8 cellular contexts compared by ENCODE assay signal in the genomic region with DNA sequence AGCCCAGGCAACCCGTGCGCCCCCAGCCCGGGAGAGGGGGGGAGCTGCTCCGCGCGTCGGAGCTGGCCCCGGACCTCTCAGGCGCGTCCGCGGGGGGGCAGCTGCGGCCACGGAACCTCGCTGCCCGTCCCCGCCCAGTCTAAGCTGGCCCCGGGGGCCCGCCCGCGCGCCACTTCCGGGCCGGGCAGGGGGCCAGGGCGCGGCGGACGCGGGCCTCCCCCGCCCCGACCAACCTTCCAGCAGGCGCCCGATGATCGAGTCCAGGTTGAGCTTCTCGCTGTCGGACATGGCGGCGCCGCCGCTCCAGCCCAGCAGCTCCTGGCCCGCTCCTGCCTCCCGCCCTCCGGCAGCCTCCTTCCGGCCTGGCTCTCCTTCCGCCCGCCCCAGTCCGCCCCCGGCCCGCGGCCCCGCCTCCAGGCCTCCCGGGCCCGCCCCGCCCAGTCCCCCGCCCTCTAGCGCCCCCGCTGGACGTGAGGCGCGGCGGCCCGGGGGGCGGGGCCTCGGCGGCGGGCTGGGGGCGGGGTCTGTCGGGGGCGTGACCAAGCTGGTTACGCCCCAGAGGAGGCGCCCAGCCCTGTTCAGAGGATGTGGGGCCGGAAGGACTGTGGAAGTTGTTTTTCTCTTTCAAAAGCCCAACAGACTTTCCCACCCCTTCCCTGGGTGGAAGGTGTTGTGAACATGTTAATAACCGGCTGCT. TPM values are rescaled to one million over a fixed set of nuclear protein-coding genes. Genes with fewer than 3 reads are reported as not detected.
DNase-seq lines count a peak whose midpoint lies in the region; ATAC-seq and TF ChIP-seq lines count a peak whose summit lies in the region.

A gene (minus strand): TSS at position 364 of the 697 bp plus-strand sequence. CDS start 76 bp downstream, at position 288.

- ATAC-seq in SK-N-SH treated with all-trans-retinoic acid at 6 μM for 48 hours, result peak; percentile 81
- ATAC-seq in omental fat pad (ENCODE audit: low FRiP score), result peak; percentile 94

- CTCF ChIA-PET in HEK293T (lab: Yijun Ruan, JAX), result interaction anchor here (0.6 to 2.0 kb wide), 12 partner anchors 10 to 529 kb away, joined by 3 to 6 read pairs (median 4); a partner anchor contains a TSS

- H3K4me1 ChIP-seq in suprapubic skin, result peaks cover 41% of the 10 kb centered on the region

- POLR2A ChIA-PET in HEK293T (lab: Yijun Ruan, JAX), result interaction anchor here (0.6 to 4.2 kb wide), 29 partner anchors 10 to 181 kb away, joined by 3 to 50 read pairs (median 3); a partner anchor contains a TSS

- WGBS in suprapubic skin, result no CpG with 5 or more reads among the region's 73 CpGs

- no peaks in the 10 kb centered on the region for H3K9me3 ChIP-seq in suprapubic skin

- peak within 1 kb of the TSS; percentile 96 for H3K27ac ChIP-seq in suprapubic skin

- TF ChIP-seq POLR2A in NB4 (IDR thresholded peaks at IDR 0.05; ENCODE audit: extremely low read depth, insufficient read length) (peak; percentile 80), suprapubic skin (IDR thresholded peaks at IDR 0.05) (peak in 1 of 2 donors; percentile 30)

- peaks cover 32% of the 10 kb centered on the region for H3K36me3 ChIP-seq in suprapubic skin

- no peaks in the 10 kb centered on the region for H3K27me3 ChIP-seq in suprapubic skin

- TF ChIP-seq CTCF in NB4 (IDR thresholded peaks at IDR 0.05; ENCODE audit: low read depth, low read length) (no peak), omental fat pad (IDR thresholded peaks at IDR 0.05) (no peak), suprapubic skin (IDR thresholded peaks at IDR 0.05) (peak in 1 of 2 donors; percentile 73)

- DNase-seq in GM04504 (ENCODE audit: low read depth) (peak; percentile 72), HEK293T (ENCODE audit: extremely low spot score) (peak; percentile 99), NB4 (ENCODE audit: low read depth) (peak; percentile 93), globus pallidus (ENCODE audit: low spot score) (peak; percentile 92), omental fat pad (ENCODE audit: low spot score) (peak; percentile 73), suprapubic skin (ENCODE audit: low spot score in 2 of 2) (peak; percentile 92 to 93)
- DNase-seq in activated naive CD4-positive, alpha-beta T cell treated with anti-CD3 and anti-CD28 coated beads, Interleukin-2, amount 50 U/mL, for 16 hours, result peak; percentile 89

- H3K4me3 ChIP-seq in NB4 (ENCODE audit: low read depth, low read length) (peak within 1 kb of the TSS; percentile 90), suprapubic skin (peak within 1 kb of the TSS; percentile 90)

- TF ChIP-seq EP300 in suprapubic skin (IDR thresholded peaks at IDR 0.05), result no peak

TF ChIP-seq in HEK293T, 16 proteins besides CTCF, POLR2A, EP300 and RAD21:
- peak; percentile 18; the same call in 1 of the 2 replicates for TF ChIP-seq FOXM1 (IDR thresholded peaks at IDR 0.05; ENCODE audit: borderline replicate concordance)
- TF ChIP-seq, protein P1, sequence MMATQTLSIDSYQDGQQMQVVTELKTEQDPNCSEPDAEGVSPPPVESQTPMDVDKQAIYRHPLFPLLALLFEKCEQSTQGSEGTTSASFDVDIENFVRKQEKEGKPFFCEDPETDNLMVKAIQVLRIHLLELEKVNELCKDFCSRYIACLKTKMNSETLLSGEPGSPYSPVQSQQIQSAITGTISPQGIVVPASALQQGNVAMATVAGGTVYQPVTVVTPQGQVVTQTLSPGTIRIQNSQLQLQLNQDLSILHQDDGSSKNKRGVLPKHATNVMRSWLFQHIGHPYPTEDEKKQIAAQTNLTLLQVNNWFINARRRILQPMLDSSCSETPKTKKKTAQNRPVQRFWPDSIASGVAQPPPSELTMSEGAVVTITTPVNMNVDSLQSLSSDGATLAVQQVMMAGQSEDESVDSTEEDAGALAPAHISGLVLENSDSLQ (IDR thresholded peaks at IDR 0.05), result no peak
TF ChIP-seq in HEK293T: peak in this region for 1.

TF ChIP-seq in SK-N-SH treated with all-trans-retinoic acid at 6 μM for 48 hours, 23 proteins besides CTCF, POLR2A, EP300 and RAD21:
- no peak for TF ChIP-seq ZNF70 (CRISPR knock-in tag; IDR thresholded peaks at IDR 0.05)
- TF ChIP-seq, protein P2, sequence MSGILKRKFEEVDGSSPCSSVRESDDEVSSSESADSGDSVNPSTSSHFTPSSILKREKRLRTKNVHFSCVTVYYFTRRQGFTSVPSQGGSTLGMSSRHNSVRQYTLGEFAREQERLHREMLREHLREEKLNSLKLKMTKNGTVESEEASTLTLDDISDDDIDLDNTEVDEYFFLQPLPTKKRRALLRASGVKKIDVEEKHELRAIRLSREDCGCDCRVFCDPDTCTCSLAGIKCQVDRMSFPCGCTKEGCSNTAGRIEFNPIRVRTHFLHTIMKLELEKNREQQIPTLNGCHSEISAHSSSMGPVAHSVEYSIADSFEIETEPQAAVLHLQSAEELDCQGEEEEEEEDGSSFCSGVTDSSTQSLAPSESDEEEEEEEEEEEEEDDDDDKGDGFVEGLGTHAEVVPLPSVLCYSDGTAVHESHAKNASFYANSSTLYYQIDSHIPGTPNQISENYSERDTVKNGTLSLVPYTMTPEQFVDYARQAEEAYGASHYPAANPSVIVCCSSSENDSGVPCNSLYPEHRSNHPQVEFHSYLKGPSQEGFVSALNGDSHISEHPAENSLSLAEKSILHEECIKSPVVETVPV (CRISPR knock-in tag; IDR thresholded peaks at IDR 0.05), result no peak
- TF ChIP-seq, protein P3, sequence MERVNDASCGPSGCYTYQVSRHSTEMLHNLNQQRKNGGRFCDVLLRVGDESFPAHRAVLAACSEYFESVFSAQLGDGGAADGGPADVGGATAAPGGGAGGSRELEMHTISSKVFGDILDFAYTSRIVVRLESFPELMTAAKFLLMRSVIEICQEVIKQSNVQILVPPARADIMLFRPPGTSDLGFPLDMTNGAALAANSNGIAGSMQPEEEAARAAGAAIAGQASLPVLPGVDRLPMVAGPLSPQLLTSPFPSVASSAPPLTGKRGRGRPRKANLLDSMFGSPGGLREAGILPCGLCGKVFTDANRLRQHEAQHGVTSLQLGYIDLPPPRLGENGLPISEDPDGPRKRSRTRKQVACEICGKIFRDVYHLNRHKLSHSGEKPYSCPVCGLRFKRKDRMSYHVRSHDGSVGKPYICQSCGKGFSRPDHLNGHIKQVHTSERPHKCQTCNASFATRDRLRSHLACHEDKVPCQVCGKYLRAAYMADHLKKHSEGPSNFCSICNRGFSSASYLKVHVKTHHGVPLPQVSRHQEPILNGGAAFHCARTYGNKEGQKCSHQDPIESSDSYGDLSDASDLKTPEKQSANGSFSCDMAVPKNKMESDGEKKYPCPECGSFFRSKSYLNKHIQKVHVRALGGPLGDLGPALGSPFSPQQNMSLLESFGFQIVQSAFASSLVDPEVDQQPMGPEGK (CRISPR knock-in tag; IDR thresholded peaks at IDR 0.05; ENCODE audit: borderline replicate concordance), result no peak
- no peak for TF ChIP-seq ZC3H10 (CRISPR knock-in tag; IDR thresholded peaks at IDR 0.05)
- no peak for TF ChIP-seq PPARA (CRISPR knock-in tag; IDR thresholded peaks at IDR 0.05; ENCODE audit: borderline replicate concordance)
- no peak for TF ChIP-seq TCF4 (CRISPR knock-in tag; IDR thresholded peaks at IDR 0.05; ENCODE audit: borderline replicate concordance)
- TF ChIP-seq RARB (CRISPR knock-in tag; IDR thresholded peaks at IDR 0.05), result no peak
- TF ChIP-seq SNAI2 (CRISPR knock-in tag; IDR thresholded peaks at IDR 0.05), result no peak
- no peak for TF ChIP-seq ESRRG (CRISPR knock-in tag; IDR thresholded peaks at IDR 0.05)
- no peak for TF ChIP-seq ISL1 (CRISPR knock-in tag; IDR thresholded peaks at IDR 0.05)
- no peak for TF ChIP-seq ZNF8 (CRISPR knock-in tag; IDR thresholded peaks at IDR 0.05)
- TF ChIP-seq TOX (CRISPR knock-in tag; IDR thresholded peaks at IDR 0.05; ENCODE audit: borderline replicate concordance), result no peak
- TF ChIP-seq GLIS3 (CRISPR knock-in tag; IDR thresholded peaks at IDR 0.05), result no peak
- TF ChIP-seq OSR1 (CRISPR knock-in tag; IDR thresholded peaks at IDR 0.05), result no peak
- TF ChIP-seq ARNTL (CRISPR knock-in tag; IDR thresholded peaks at IDR 0.05; ENCODE audit: borderline replicate concordance, low read depth), result no peak
TF ChIP-seq in SK-N-SH treated with all-trans-retinoic acid at 6 μM for 48 hours: peak in this region for 0.

RNA-seq across cellular contexts. Expression of the gene that starts here (rescaled TPM):
- total RNA-seq in omental fat pad, result 100 to 1,000 TPM in 2 of 4 donors, 10 to 100 TPM in 2; 91.9 to 110 (median 97.6) TPM
- 100 to 1,000 TPM in 3 of 4 donors, 10 to 100 TPM in 1; 75.6 to 158 (median 121) TPM for total RNA-seq in suprapubic skin

Comparison
In these comparisons a context has a peak if more than half of its experiments do, and no peak if none do; other contexts are left out.
1. Peak in every context shown above with its lines: DNase-seq, ATAC-seq, H3K4me3 ChIP-seq and H3K27ac ChIP-seq.